ENCODE assay signal across 8 cellular contexts in the genomic region with DNA sequence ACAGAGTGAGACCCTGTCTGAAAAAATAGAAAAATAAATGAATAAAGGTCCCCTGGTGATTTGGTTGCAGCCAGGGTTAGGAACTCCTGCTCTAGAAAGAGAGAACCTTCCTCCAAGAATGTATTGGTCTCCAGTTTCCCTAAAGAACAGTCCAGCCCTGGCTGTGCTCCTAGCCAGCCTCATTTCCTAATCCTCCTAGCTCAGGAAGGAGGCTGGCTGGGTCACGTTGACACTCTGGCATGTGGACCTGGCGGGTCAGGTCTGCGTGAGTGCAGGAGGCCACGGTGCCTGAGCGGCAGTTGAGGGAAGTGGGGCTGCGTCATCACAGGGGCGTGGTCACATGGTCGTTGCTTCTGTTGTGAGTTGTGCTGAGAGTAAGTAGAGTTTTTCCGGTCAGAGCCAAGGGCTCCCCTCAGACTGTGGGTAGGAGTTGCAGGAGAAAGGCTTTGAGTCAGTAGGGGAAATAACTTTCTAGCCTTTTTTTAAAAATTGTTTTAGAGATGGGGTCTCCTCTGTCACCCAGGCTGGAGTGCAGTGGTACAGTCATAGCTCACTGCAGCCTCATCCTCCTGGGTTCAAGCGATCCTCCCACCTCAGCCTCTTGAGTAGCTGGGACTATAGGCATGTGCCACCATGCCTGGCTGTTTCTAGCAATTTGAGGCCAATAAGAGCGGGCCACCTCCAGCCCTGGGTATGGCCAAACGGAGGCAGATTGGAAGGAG.
DNase-seq lines count a peak whose midpoint lies in the region; TF ChIP-seq lines count a peak whose summit lies in the region.

No MANE protein-coding gene starts in this region.

- peaks cover 11% of the 10 kb centered on the region; the same call in 1 of the 2 replicates for H3F3A ChIP-seq in GM23248 (ENCODE audit: insufficient read depth)

- H2AK5ac ChIP-seq in neuronal stem cell (ENCODE audit: low read depth, low read length), result no peak overlapping the region

- H3K9me3 ChIP-seq in GM23248 (ENCODE audit: low read depth) (no peaks in the 10 kb centered on the region), neuronal stem cell (replicated peaks in 1 of 2; ENCODE audit: control insufficient read depth in 2 of 2, insufficient read depth in 1 of 2, low read depth in 1 of 2, low read length in 2 of 2) (no peaks in the 10 kb centered on the region)

- in situ Hi-C loops in GM23248 (cut with MboI), result no loop called here

- no peak overlapping the region for H3K23ac ChIP-seq in neuronal stem cell (ENCODE audit: low read depth, low read length, poor library complexity)

- H3K79me1 ChIP-seq in neuronal stem cell (ENCODE audit: low read depth, low read length), result no peaks in the 10 kb centered on the region

- peak overlapping the region; percentile 69 for H3K27ac ChIP-seq in GM23248
- no peak overlapping the region for H3K27ac ChIP-seq in neuronal stem cell (replicated peaks; ENCODE audit: low read length)

- H2AFZ ChIP-seq in GM23248, result no peak overlapping the region
- no peak overlapping the region for H2AFZ ChIP-seq in neuronal stem cell (ENCODE audit: low read length)

- DNase-seq in COLO668 (lab: John Stamatoyannopoulos, UW; ENCODE audit: unreplicated experiment), result peak; percentile 52
- peak; percentile 95 for DNase-seq in GM23248
- DNase-seq in NCI-H460 (ENCODE audit: extremely low read depth, low read depth), result peak; percentile 17
- DNase-seq in activated CD8-positive, alpha-beta memory T cell treated with anti-CD3 and anti-CD28 coated beads, Interleukin-2, amount 50 U/mL, for 24 hours (ENCODE audit: extremely low read depth), result peak; percentile 59
- DNase-seq in epithelial cell of proximal tubule (ENCODE audit: low read depth), result peak; percentile 40
- no peak for DNase-seq in neuronal stem cell (ENCODE audit: low spot score)
- DNase-seq in superior temporal gyrus (ENCODE audit: extremely low spot score), result peak; percentile 20
- no peak for DNase-seq in NCI-H2081 (lab: John Stamatoyannopoulos, UW)

- peak overlapping the region; percentile 52 for H3K18ac ChIP-seq in neuronal stem cell (ENCODE audit: low read length)

- H3K36me3 ChIP-seq in GM23248 (ENCODE audit: low read depth) (no peaks in the 10 kb centered on the region), neuronal stem cell (replicated peaks in 1 of 2; ENCODE audit: control insufficient read depth in 2 of 2, insufficient read depth in 2 of 2, low read length in 2 of 2) (no peaks in the 10 kb centered on the region)

- no peak overlapping the region for H2BK15ac ChIP-seq in neuronal stem cell (ENCODE audit: low read length)

- no peak overlapping the region for H4K91ac ChIP-seq in neuronal stem cell (ENCODE audit: low read depth, low read length, poor library complexity)

- no peaks in the 10 kb centered on the region for H4K20me1 ChIP-seq in GM23248 (ENCODE audit: insufficient read depth)

- H3K4ac ChIP-seq in neuronal stem cell (ENCODE audit: low read length), result no peak overlapping the region

- H2BK120ac ChIP-seq in neuronal stem cell (ENCODE audit: low read depth, low read length), result no peak overlapping the region

- H3K79me2 ChIP-seq in GM23248 (ENCODE audit: insufficient read depth), result peaks cover 64% of the 10 kb centered on the region

- H2BK12ac ChIP-seq in neuronal stem cell (ENCODE audit: low read length), result peak overlapping the region; percentile 88

- no peak overlapping the region for H4K8ac ChIP-seq in neuronal stem cell (ENCODE audit: low read depth, low read length)

- peak overlapping the region; percentile 22 for H3K4me2 ChIP-seq in GM23248 (ENCODE audit: unreplicated experiment)
- no peak overlapping the region for H3K4me2 ChIP-seq in neuronal stem cell (ENCODE audit: insufficient read depth, low read length, poor library complexity, severe bottlenecking)

- H3K27me3 ChIP-seq in GM23248 (replicated peaks; ENCODE audit: insufficient read depth) (no peaks in the 10 kb centered on the region), neuronal stem cell (ENCODE audit: control insufficient read depth in 3 of 3, insufficient read depth in 3 of 3, low read depth in 1 of 3, low read length in 3 of 3) (peaks cover 0 to 12% (median 0%) of the 10 kb centered on the region in 3 experiments)

- 25 to 26% methylated on average over 12 of the region's 12 CpGs for WGBS in GM23248 (ENCODE audit: low coverage in 1 of 2, low lambda C conversion rate in 2 of 2, missing lambda C conversion rate in 2 of 2), 2 experiments
- no CpG with 5 or more reads among the region's 12 CpGs for WGBS in neuronal stem cell (ENCODE audit: extremely low coverage in 2 of 2, insufficient read length in 2 of 2, insufficient replicate concordance in 1 of 2), 2 donors

- H3K4me1 ChIP-seq in GM23248 (ENCODE audit: insufficient read depth) (peaks cover 20% of the 10 kb centered on the region), neuronal stem cell (ENCODE audit: control insufficient read depth in 2 of 2, insufficient read depth in 1 of 2, low read depth in 1 of 2, low read length in 2 of 2) (peaks cover 29 to 50% of the 10 kb centered on the region in 2 donors)

- no peak overlapping the region for H2BK5ac ChIP-seq in neuronal stem cell (ENCODE audit: low read length)

- no peak for TF ChIP-seq CTCF in epithelial cell of proximal tubule (conservative IDR thresholded peaks at IDR 0.05; ENCODE audit: low read depth, low read length)

- H3K4me3 ChIP-seq in GM23248 (no peak overlapping the region), epithelial cell of proximal tubule (ENCODE audit: low read depth, low read length) (no peak overlapping the region), neuronal stem cell (ENCODE audit: low read length in 2 of 2) (no peak overlapping the region)

- H3K9ac ChIP-seq in GM23248, result peak overlapping the region; percentile 40; the same call in 1 of the 2 replicates
- no peak overlapping the region for H3K9ac ChIP-seq in neuronal stem cell (ENCODE audit: low read depth, low read length, poor library complexity)

- H3K14ac ChIP-seq in neuronal stem cell (ENCODE audit: low read length), result peak overlapping the region; percentile 63

- no peaks in the 10 kb centered on the region for H3K9me2 ChIP-seq in GM23248 (ENCODE audit: insufficient read depth)

Comparison
In these comparisons a context has a peak if more than half of its experiments do, and no peak if none do; other contexts are left out.
1. DNase-seq: peak in COLO668 (single experiment), GM23248 (single experiment), NCI-H460 (single experiment), activated CD8-positive, alpha-beta memory T cell treated with anti-CD3 and anti-CD28 coated beads, Interleukin-2, amount 50 U/mL, for 24 hours (single experiment), epithelial cell of proximal tubule (single experiment) and superior temporal gyrus (single experiment); none in neuronal stem cell (single experiment) and NCI-H2081 (0 of 2).